In the genomic region with DNA sequence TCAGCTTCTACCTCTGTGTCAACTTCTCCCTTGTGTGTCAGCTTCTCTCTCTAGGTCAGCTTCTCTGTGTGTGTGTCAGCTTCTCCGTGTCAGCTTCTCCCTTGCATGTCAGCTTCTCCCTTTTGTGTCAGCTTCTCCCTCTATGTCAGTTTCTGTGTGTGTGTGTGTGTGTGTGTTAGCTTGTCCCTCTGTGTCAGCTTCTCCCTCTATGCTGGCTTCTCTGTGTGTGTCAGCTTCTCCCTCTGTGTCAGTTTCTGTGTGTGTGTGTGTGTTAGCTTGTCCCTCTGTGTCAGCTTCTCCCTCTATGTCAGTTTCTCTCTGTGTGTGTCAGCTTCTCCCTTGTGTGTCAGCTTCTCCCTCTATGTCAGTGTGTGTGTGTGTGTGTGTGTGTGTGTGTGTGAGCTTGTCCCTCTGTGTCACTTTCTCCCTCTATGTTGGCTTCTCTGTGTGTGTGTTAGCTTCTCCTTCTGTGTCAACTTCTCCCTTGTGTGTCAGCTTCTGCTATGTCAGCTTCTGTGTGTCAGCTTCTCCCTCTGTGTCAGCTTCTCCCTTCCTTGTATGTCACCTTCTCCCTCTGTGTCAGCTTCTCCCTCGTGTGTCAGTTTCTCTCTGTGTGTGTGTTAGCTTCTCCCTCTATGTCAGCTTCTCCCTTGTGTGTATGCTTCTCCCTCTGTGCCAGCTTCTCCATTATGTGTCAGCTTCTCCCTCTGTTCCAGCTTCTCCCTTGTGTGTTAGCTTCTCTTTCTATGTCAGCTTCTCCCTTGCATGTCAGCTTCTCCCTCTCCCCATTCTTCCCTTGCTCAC, we compare ENCODE assay signal across 21 cellular contexts. TPM values are rescaled to one million over a fixed set of nuclear protein-coding genes. Genes with fewer than 3 reads are reported as not detected.
DNase-seq lines count a peak whose midpoint lies in the region; ATAC-seq, FAIRE-seq and TF ChIP-seq lines count a peak whose summit lies in the region.
"Had no signal": no experiment of that assay in that cellular context is flagged by ENCODE, and none has a peak within 500 bp of the region (broad histone marks: within the 10 kb centered on the region; RNA-seq: fewer than 3 reads in every experiment).

No MANE protein-coding gene starts in this region.

- H2BK15ac ChIP-seq in H1 (ENCODE audit: low read length) = no peak overlapping the region

- H2AFZ ChIP-seq in H1 (ENCODE audit: low read length) = no peak overlapping the region
- no peak overlapping the region for H2AFZ ChIP-seq in trophoblast cell (ENCODE audit: insufficient read depth, low read length, poor library complexity)

- POLR2A ChIA-PET in H1 (lab: Charles Lee; ENCODE audit: partially characterized antibody) = interaction anchor here (0.6 kb wide), 1 partner anchor 119 kb away, joined by 3 read pairs; no protein-coding TSS in a partner anchor

- H3K27ac Mint-ChIP-seq in natural killer cell treated with Interleukin-12 subunit alpha and Interleukin-12 subunit beta and Interleukin-15 and Interleukin-18, amount 100 ng/mL, for 72 hours = peak overlapping the region; percentile 3 to 4
- H3K27ac Mint-ChIP-seq in natural killer cell = peak overlapping the region in 1 of 2 donors; percentile 34
- H3K27ac Mint-ChIP-seq: CD4-positive, alpha-beta T cell had no signal

- H3K9me3 Mint-ChIP-seq in natural killer cell treated with Interleukin-12 subunit alpha and Interleukin-12 subunit beta and Interleukin-15 and Interleukin-18, amount 100 ng/mL, for 72 hours = peaks cover 10% of the 10 kb centered on the region
- peaks cover 6 to 7% of the 10 kb centered on the region in 2 donors for H3K9me3 Mint-ChIP-seq in natural killer cell
- H3K9me3 Mint-ChIP-seq: CD4-positive, alpha-beta T cell had no signal

- H2BK120ac ChIP-seq in H1 (replicated peaks; ENCODE audit: low read depth, low read length) (no peak overlapping the region), trophoblast cell (ENCODE audit: insufficient read depth, low read length, poor library complexity) (no peak overlapping the region)

- H4K5ac ChIP-seq in H1 (ENCODE audit: insufficient read length, low read depth, low read length) = no peak overlapping the region

- H2AK5ac ChIP-seq in H1 (ENCODE audit: low read depth, low read length) (0 out of 2 replicates have a peak overlapping the region, but pooled peaks have one; percentile 53), trophoblast cell (ENCODE audit: low read length) (no peak overlapping the region)

- no peak overlapping the region for H2BK20ac ChIP-seq in H1 (ENCODE audit: low read length)

- intact Hi-C loops in natural killer cell (cut with micrococcal nuclease) = no loop called here

- H3K79me1 ChIP-seq in H1 (ENCODE audit: low read depth, low read length) = 0 out of 2 replicates have a peak, but pooled peaks cover 3% of the 10 kb centered on the region
- H3K79me1 ChIP-seq in trophoblast cell (ENCODE audit: low read length) = no peaks in the 10 kb centered on the region

- H4K91ac ChIP-seq in H1 (replicated peaks; ENCODE audit: insufficient read length, low read length) (no peak overlapping the region), trophoblast cell (ENCODE audit: low read depth, low read length) (no peak overlapping the region)

- H3K14ac ChIP-seq in H1 (ENCODE audit: insufficient read length) = no peak overlapping the region
- H3K14ac ChIP-seq in trophoblast cell (ENCODE audit: low read length) = peak overlapping the region; percentile 9

- H3K9ac ChIP-seq in H1 (replicated peaks in 1 of 4; ENCODE audit: extremely low read depth in 1 of 4, low read depth in 3 of 4, low read length in 3 of 4) (no peak overlapping the region), trophoblast cell (ENCODE audit: low read length) (no peak overlapping the region)

- H3K18ac ChIP-seq in H1 (ENCODE audit: extremely low read depth, low read length) = no peak overlapping the region
- no peak overlapping the region for H3K18ac ChIP-seq in trophoblast cell (ENCODE audit: low read length)

- no peak overlapping the region for H4K8ac ChIP-seq in H1 (ENCODE audit: extremely low read depth, insufficient read depth, low read length)
- no peak overlapping the region for H4K8ac ChIP-seq in trophoblast cell (ENCODE audit: low read depth, low read length)

- H2BK5ac ChIP-seq in H1 (ENCODE audit: low read depth, low read length) (no peak overlapping the region), trophoblast cell (ENCODE audit: low read depth, low read length, poor library complexity) (no peak overlapping the region)

- no peak overlapping the region for H4K12ac ChIP-seq in trophoblast cell (ENCODE audit: low read depth, low read length)

- H3K36me3 Mint-ChIP-seq in natural killer cell treated with Interleukin-12 subunit alpha and Interleukin-12 subunit beta and Interleukin-15 and Interleukin-18, amount 100 ng/mL, for 72 hours = no peaks in the 10 kb centered on the region
- H3K36me3 Mint-ChIP-seq in natural killer cell = no peaks in the 10 kb centered on the region

- H3K56ac ChIP-seq in H1 (replicated peaks; ENCODE audit: insufficient read length, low read depth, low read length) = no peak overlapping the region

- no peak for ATAC-seq in natural killer cell treated with Interleukin-12 subunit alpha and Interleukin-12 subunit beta and Interleukin-15 and Interleukin-18, amount 100 ng/mL, for 72 hours
- no peak for ATAC-seq in natural killer cell
- no peak for ATAC-seq in GM18519 (IDR thresholded peaks at IDR 0.05; ENCODE audit: low FRiP score, unreplicated experiment)
- ATAC-seq: HepG2, PC-3 had no signal

- H3K4me1 ChIP-seq in H1 (replicated peaks in 1 of 4; ENCODE audit: control insufficient read depth in 3 of 4, insufficient read depth in 4 of 4, low read length in 3 of 4) (no peaks in the 10 kb centered on the region; a peak in 1 of 7 replicates), trophoblast cell (ENCODE audit: control insufficient read depth in 1 of 2, insufficient read depth in 2 of 2, low read length in 2 of 2) (peaks cover 7 to 13% of the 10 kb centered on the region in 2 experiments)

- H3K23ac ChIP-seq in H1 (ENCODE audit: insufficient read length) = no peak overlapping the region
- H3K23ac ChIP-seq in trophoblast cell (ENCODE audit: low read length) = no peak overlapping the region

- no peak for TF ChIP-seq RAD21 in H1 (IDR thresholded peaks at IDR 0.05 in 1 of 2, conservative IDR thresholded peaks at IDR 0.05 in 1 of 2; ENCODE audit: low read depth in 2 of 2, low read length in 2 of 2)

- H3K4me1 Mint-ChIP-seq in natural killer cell treated with Interleukin-12 subunit alpha and Interleukin-12 subunit beta and Interleukin-15 and Interleukin-18, amount 100 ng/mL, for 72 hours (ENCODE audit: low read depth in 2 of 2) = peaks cover 4 to 8% of the 10 kb centered on the region in 2 donors
- peaks cover 4 to 14% of the 10 kb centered on the region in 2 donors for H3K4me1 Mint-ChIP-seq in natural killer cell

- H3K4me3 ChIP-seq in H1 (ENCODE audit: extremely low read depth in 1 of 4, insufficient read depth in 2 of 4, low read depth in 3 of 4, low read length in 4 of 4) (no peak overlapping the region), trophoblast cell (ENCODE audit: low read depth, low read length) (no peak overlapping the region)

- WGBS in H1 (ENCODE audit: extremely low coverage in 1 of 2, insufficient coverage in 1 of 2, insufficient read length in 1 of 2, insufficient replicate concordance in 2 of 2, low coverage in 1 of 2, low lambda C conversion rate in 2 of 2, missing lambda C conversion rate in 1 of 2), 2 experiments = 92% methylated on average over 2 of the region's 2 CpGs; no CpG with 5 or more reads in 1 of the 2 experiments
- no CpG with 5 or more reads among the region's 2 CpGs for WGBS in trophoblast cell (ENCODE audit: extremely low coverage, insufficient coverage, insufficient read length)

- H3K36me3 ChIP-seq in H1 (ENCODE audit: control insufficient read depth in 2 of 4, insufficient read depth in 4 of 4, low read length in 3 of 4) (no peaks in the 10 kb centered on the region), trophoblast cell (ENCODE audit: control insufficient read depth in 1 of 2, insufficient read depth in 2 of 2, low read length in 2 of 2) (no peaks in the 10 kb centered on the region)

- CTCF ChIA-PET in H1 (lab: Charles Lee; ENCODE audit: partially characterized antibody) = interaction anchor here (0.5 to 8.3 kb wide), 17 partner anchors 13 to 326 kb away, joined by 3 to 90 read pairs (median 4); a partner anchor contains a TSS

- H3K9me3 ChIP-seq in H1 (ENCODE audit: insufficient read depth in 2 of 2, low read depth in 1 of 2, low read length in 1 of 2) (peaks cover 0 to 4% of the 10 kb centered on the region in 2 experiments; a peak in 1 of 4 replicates), trophoblast cell (ENCODE audit: insufficient read depth, low read depth, low read length) (peaks cover 4% of the 10 kb centered on the region)

- H3K79me2 ChIP-seq in H1 (ENCODE audit: control insufficient read depth in 1 of 2, insufficient read depth in 2 of 2, low read length in 2 of 2) = no peaks in the 10 kb centered on the region; a peak in 1 of 4 replicates
- H3K79me2 ChIP-seq in trophoblast cell (ENCODE audit: control insufficient read depth, insufficient read depth, low read length, poor library complexity) = no peaks in the 10 kb centered on the region

- H3K4me3 Mint-ChIP-seq in natural killer cell treated with Interleukin-12 subunit alpha and Interleukin-12 subunit beta and Interleukin-15 and Interleukin-18, amount 100 ng/mL, for 72 hours = no peak overlapping the region
- no peak overlapping the region for H3K4me3 Mint-ChIP-seq in natural killer cell
- H3K4me3 Mint-ChIP-seq: CD4-positive, alpha-beta T cell had no signal

- no peak overlapping the region for H3K4ac ChIP-seq in H1 (replicated peaks; ENCODE audit: insufficient read length, low read depth, low read length)
- no peak overlapping the region for H3K4ac ChIP-seq in trophoblast cell (ENCODE audit: low read depth, low read length)

- no peak overlapping the region for H2BK12ac ChIP-seq in H1 (ENCODE audit: low read depth, low read length)
- no peak overlapping the region for H2BK12ac ChIP-seq in trophoblast cell (ENCODE audit: low read length)

- no peak for TF ChIP-seq CTCF in natural killer cell (IDR thresholded peaks at IDR 0.05)
- TF ChIP-seq CTCF in H1 (IDR thresholded peaks at IDR 0.05; ENCODE audit: control extremely low read depth in 1 of 3, insufficient read depth in 1 of 3, low read depth in 1 of 3, low read length in 3 of 3) = no peak

- no peaks in the 10 kb centered on the region for H4K20me1 ChIP-seq in H1 (replicated peaks in 1 of 2; ENCODE audit: control insufficient read depth in 1 of 2, insufficient read depth in 2 of 2, low read length in 2 of 2)

- no peak overlapping the region for H3K27ac ChIP-seq in H1 (ENCODE audit: low read depth, low read length)
- no peak overlapping the region for H3K27ac ChIP-seq in trophoblast cell (ENCODE audit: low read depth, low read length)

- H3K4me2 ChIP-seq in H1 (ENCODE audit: insufficient read depth in 1 of 2, low read depth in 2 of 2, low read length in 2 of 2) = no peak overlapping the region
- no peak overlapping the region for H3K4me2 ChIP-seq in trophoblast cell (ENCODE audit: low read length)

- TF ChIP-seq EP300 in H1 (IDR thresholded peaks at IDR 0.05; ENCODE audit: borderline replicate concordance in 1 of 2, low read depth in 2 of 2, low read length in 2 of 2) = no peak

- H3K23me2 ChIP-seq in H1 (ENCODE audit: low read depth, low read length) = no peaks in the 10 kb centered on the region

- DNase-seq in natural killer cell treated with Interleukin-12 subunit alpha and Interleukin-12 subunit beta and Interleukin-15 and Interleukin-18, amount 100 ng/mL, for 72 hours (ENCODE audit: low spot score) = no peak
- no peak for DNase-seq in natural killer cell
- DNase-seq in H1 (ENCODE audit: low read depth in 1 of 2, low spot score in 2 of 2) = no peak
- DNase-seq in trophoblast cell = no peak
- no peak for DNase-seq in stimulated activated CD4-positive, alpha-beta T cell treated with anti-CD3 and anti-CD28 coated beads, Interleukin-15, amount 100 ng/mL, for 24 hours
- no peak for DNase-seq in NCI-H69 (lab: John Stamatoyannopoulos, UW)
- DNase-seq in RCC 7860 (ENCODE audit: low spot score) = no peak
- DNase-seq: 8988T; Calu3; CD4-positive, alpha-beta T cell; EL; GOT3; KG1; NCI-H187; NCI-H226; NCI-H524 treated with DMSO at 0.1 percent for 48 hours had no signal

- peaks cover 0 to 2% of the 10 kb centered on the region in 2 donors for H3K27me3 Mint-ChIP-seq in natural killer cell treated with Interleukin-12 subunit alpha and Interleukin-12 subunit beta and Interleukin-15 and Interleukin-18, amount 100 ng/mL, for 72 hours
- H3K27me3 Mint-ChIP-seq in natural killer cell (ENCODE audit: low read depth in 2 of 2) = no peaks in the 10 kb centered on the region
- H3K27me3 Mint-ChIP-seq: CD4-positive, alpha-beta T cell had no signal

- no peak for TF ChIP-seq POLR2A in H1 (IDR thresholded peaks at IDR 0.05; ENCODE audit: control extremely low read depth in 1 of 2, low read depth in 2 of 2, low read length in 2 of 2)

- FAIRE-seq in H1 (lab: Jason Lieb, UNC) (no peak), RCC 7860 (lab: Jason Lieb, UNC) (no peak)
- FAIRE-seq: GM12891, HepG2 had no signal

- H3K27me3 ChIP-seq in H1 (replicated peaks in 1 of 4; ENCODE audit: control insufficient read depth in 3 of 4, extremely low read depth in 1 of 4, insufficient read depth in 3 of 4, low read length in 3 of 4) (peaks cover 0 to 11% (median 2%) of the 10 kb centered on the region in 4 experiments; a peak in 4 of 7 replicates), trophoblast cell (ENCODE audit: insufficient read depth, low read length) (no peaks in the 10 kb centered on the region)

RNA-seq across cellular contexts. Expression of a gene that starts 6.3 kb away (rescaled TPM):
- total RNA-seq in natural killer cell treated with Interleukin-12 subunit alpha and Interleukin-12 subunit beta and Interleukin-15 and Interleukin-18, amount 100 ng/mL, for 72 hours = under 1 TPM; 0.26 to 0.56 TPM
- total RNA-seq in natural killer cell = 1 to 10 TPM; 2.5 to 3.6 (median 3.5) TPM
- 0.43 and 0.44 TPM in 2 replicates for total RNA-seq in H1 (2021; fragmentation: NEBNext Ultra II Directional; extraction: Animal tissue kit (Norgen Biotek cat#: 25700))
- polyA plus RNA-seq in H1 (2011; rRNA removed) = 0.50 and 0.68 TPM in 2 replicates
- polyA plus RNA-seq in H1 (2011; cell fraction: cytosol; rRNA removed) = 0.67 TPM
- polyA plus RNA-seq in H1 (2011; cell fraction: nucleus; rRNA removed) = 0.48 TPM
- 0.48 to 0.86 TPM (median 0.74 TPM) in 4 replicates for polyA plus RNA-seq in H1 (2012, experiment 1 of 2)
- 0.20 TPM for polyA plus RNA-seq in H1 (2012, experiment 2 of 2)
- 0.36 TPM for polyA plus RNA-seq in H1 (2013, experiment 1 of 2)
- polyA plus RNA-seq in H1 (2013, experiment 2 of 2) = 0.40 TPM
- 1.3 and 1.5 TPM in 2 replicates for polyA minus RNA-seq in H1 (2011; rRNA and poly(A)+ RNA removed)
- polyA minus RNA-seq in H1 (2011; cell fraction: cytosol; rRNA and poly(A)+ RNA removed) = 0.22 TPM
- 1.2 TPM for polyA minus RNA-seq in H1 (2011; cell fraction: nucleus; rRNA and poly(A)+ RNA removed)
- polyA plus RNA-seq in trophoblast cell (2013) = 0.75 and 0.88 TPM in 2 replicates
- total RNA-seq: PC-3 had no signal
- polyA plus RNA-seq: AG04450 had no signal

RNA-seq across cellular contexts. Expression of a gene that starts 6.7 kb away (rescaled TPM):
- total RNA-seq in natural killer cell treated with Interleukin-12 subunit alpha and Interleukin-12 subunit beta and Interleukin-15 and Interleukin-18, amount 100 ng/mL, for 72 hours = under 1 TPM in 1 of 2 donors, not detected in 1; 0.17 TPM
- not detected for total RNA-seq in natural killer cell
- not detected in 2 replicates for total RNA-seq in H1 (2021; fragmentation: NEBNext Ultra II Directional; extraction: Animal tissue kit (Norgen Biotek cat#: 25700))
- not detected in 2 replicates for polyA plus RNA-seq in H1 (2011; rRNA removed)
- polyA plus RNA-seq in H1 (2011; cell fraction: cytosol; rRNA removed) = not detected
- not detected for polyA plus RNA-seq in H1 (2011; cell fraction: nucleus; rRNA removed)
- polyA plus RNA-seq in H1 (2012, experiment 1 of 2) = not detected in 4 replicates
- not detected for polyA plus RNA-seq in H1 (2012, experiment 2 of 2)
- not detected for polyA plus RNA-seq in H1 (2013, experiment 1 of 2)
- not detected for polyA plus RNA-seq in H1 (2013, experiment 2 of 2)
- polyA minus RNA-seq in H1 (2011; rRNA and poly(A)+ RNA removed) = not detected in 2 replicates
- polyA minus RNA-seq in H1 (2011; cell fraction: cytosol; rRNA and poly(A)+ RNA removed) = not detected
- polyA minus RNA-seq in H1 (2011; cell fraction: nucleus; rRNA and poly(A)+ RNA removed) = not detected
- polyA plus RNA-seq in trophoblast cell (2013) = not detected in 2 replicates
- total RNA-seq: Calu3; CD4-positive, alpha-beta T cell; HepG2; PC-3 had no signal
- polyA plus RNA-seq: AG04450, HepG2 had no signal

RNA-seq across cellular contexts. Expression of a gene that starts 40.4 kb away (rescaled TPM):
- total RNA-seq in natural killer cell treated with Interleukin-12 subunit alpha and Interleukin-12 subunit beta and Interleukin-15 and Interleukin-18, amount 100 ng/mL, for 72 hours = not detected
- not detected for total RNA-seq in natural killer cell
- total RNA-seq in H1 (2021; fragmentation: NEBNext Ultra II Directional; extraction: Animal tissue kit (Norgen Biotek cat#: 25700)) = not detected in 2 replicates
- not detected in 2 replicates for polyA plus RNA-seq in H1 (2011; rRNA removed)
- not detected for polyA plus RNA-seq in H1 (2011; cell fraction: cytosol; rRNA removed)
- polyA plus RNA-seq in H1 (2011; cell fraction: nucleus; rRNA removed) = not detected
- not detected in 4 replicates for polyA plus RNA-seq in H1 (2012, experiment 1 of 2)
- polyA plus RNA-seq in H1 (2012, experiment 2 of 2) = not detected
- not detected for polyA plus RNA-seq in H1 (2013, experiment 1 of 2)
- polyA plus RNA-seq in H1 (2013, experiment 2 of 2) = not detected
- not detected in 2 replicates for polyA minus RNA-seq in H1 (2011; rRNA and poly(A)+ RNA removed)
- polyA minus RNA-seq in H1 (2011; cell fraction: cytosol; rRNA and poly(A)+ RNA removed) = not detected
- polyA minus RNA-seq in H1 (2011; cell fraction: nucleus; rRNA and poly(A)+ RNA removed) = not detected
- polyA plus RNA-seq in trophoblast cell (2013) = 6.6 TPM in 2 replicates
- total RNA-seq: Calu3; CD4-positive, alpha-beta T cell; HepG2 had no signal
- polyA plus RNA-seq: AG04450, HepG2 had no signal
